13 cellular contexts compared by ENCODE assay signal in the genomic region with DNA sequence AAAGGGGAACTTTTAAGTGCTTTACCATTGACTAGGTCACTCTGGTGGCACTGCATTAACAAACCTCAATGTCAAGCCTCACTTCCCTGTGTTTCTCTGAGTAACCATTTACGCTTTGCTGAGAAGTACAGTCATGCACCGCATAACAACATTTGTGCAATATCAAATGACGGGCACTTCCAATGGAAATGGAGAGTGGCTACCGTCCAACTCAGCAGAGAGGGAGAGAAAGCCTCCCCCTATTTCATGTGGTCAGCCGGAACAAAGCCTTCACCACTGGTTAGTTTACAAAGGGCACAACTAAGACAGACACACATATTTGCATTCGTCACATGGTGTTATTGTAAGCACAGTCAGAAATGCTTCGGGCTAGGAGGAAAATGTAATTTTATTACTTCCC.
DNase-seq lines count a peak whose midpoint lies in the region; ATAC-seq, FAIRE-seq and TF ChIP-seq lines count a peak whose summit lies in the region.
"Had no signal": no experiment of that assay in that cellular context is flagged by ENCODE, and none has a peak within 500 bp of the region (broad histone marks: within the 10 kb centered on the region; RNA-seq: fewer than 3 reads in every experiment).

No MANE protein-coding gene starts in this region.

- H3K9me3 Mint-ChIP-seq in astrocyte (ENCODE audit: unreplicated experiment): peaks cover 11% of the 10 kb centered on the region
- H3K9me3 Mint-ChIP-seq in activated naive CD4-positive, alpha-beta T cell treated with anti-CD3 and anti-CD28 coated beads for 36 hours: no peaks in the 10 kb centered on the region
- H3K9me3 Mint-ChIP-seq in activated CD4-positive, alpha-beta T cell treated with anti-CD3 and anti-CD28 coated beads for 36 hours (ENCODE audit: low read depth): peaks cover 3% of the 10 kb centered on the region
- H3K9me3 Mint-ChIP-seq: activated CD4-positive, alpha-beta memory T cell treated with anti-CD3 and anti-CD28 coated beads for 36 hours; type B pancreatic cell had no signal

- TF ChIP-seq CTCF in astrocyte (IDR thresholded peaks at IDR 0.05; ENCODE audit: insufficient read depth, low read depth, low read length) (no peak), lower lobe of right lung (IDR thresholded peaks at IDR 0.05) (no peak), body of pancreas (IDR thresholded peaks at IDR 0.05) (no peak)

- H3K27me3 ChIP-seq in astrocyte (ENCODE audit: insufficient read depth, low read length) (peaks cover 12% of the 10 kb centered on the region), lower lobe of right lung (ENCODE audit: low read depth) (no peaks in the 10 kb centered on the region), body of pancreas (no peaks in the 10 kb centered on the region)

- H3K79me2 ChIP-seq in astrocyte (ENCODE audit: insufficient read depth, low read length): no peaks in the 10 kb centered on the region

- H3K4me3 ChIP-seq in astrocyte (ENCODE audit: insufficient read depth, low read depth, low read length): no peak overlapping the region
- no peak overlapping the region for H3K4me3 ChIP-seq in lower lobe of right lung
- H3K4me3 ChIP-seq in body of pancreas: no peak overlapping the region

- TF ChIP-seq POLR2A in body of pancreas (IDR thresholded peaks at IDR 0.05): no peak

- H3K4me1 ChIP-seq in astrocyte (ENCODE audit: insufficient read depth, low read length): peaks cover 13% of the 10 kb centered on the region
- H3K4me1 ChIP-seq in lower lobe of right lung: no peaks in the 10 kb centered on the region
- no peaks in the 10 kb centered on the region for H3K4me1 ChIP-seq in body of pancreas

- no peak overlapping the region for H3K9ac ChIP-seq in astrocyte (ENCODE audit: low read length)

- H2AFZ ChIP-seq in astrocyte (ENCODE audit: low read depth, low read length): no peak overlapping the region

- H4K20me1 ChIP-seq in astrocyte (ENCODE audit: insufficient read depth, low read length): no peaks in the 10 kb centered on the region

- 80 to 87% methylated on average over 7 of the region's 7 CpGs for WGBS in body of pancreas, 2 donors

- H3K4me3 Mint-ChIP-seq in astrocyte (ENCODE audit: unreplicated experiment): no peak overlapping the region
- H3K4me3 Mint-ChIP-seq in activated naive CD4-positive, alpha-beta T cell treated with anti-CD3 and anti-CD28 coated beads for 36 hours: no peak overlapping the region
- no peak overlapping the region for H3K4me3 Mint-ChIP-seq in activated CD4-positive, alpha-beta T cell treated with anti-CD3 and anti-CD28 coated beads for 36 hours
- H3K4me3 Mint-ChIP-seq: activated CD4-positive, alpha-beta memory T cell treated with anti-CD3 and anti-CD28 coated beads for 36 hours; type B pancreatic cell had no signal

- CTCF ChIA-PET in activated naive CD4-positive, alpha-beta T cell treated with anti-CD3 and anti-CD28 coated beads for 36 hours (lab: Charles Lee): interaction anchor here (0.6 kb wide), 1 partner anchor 29 kb away, joined by 3 read pairs; no protein-coding TSS in a partner anchor
- CTCF ChIA-PET in activated CD4-positive, alpha-beta T cell treated with anti-CD3 and anti-CD28 coated beads for 36 hours (lab: Charles Lee): no interaction called here

- H3K4me1 Mint-ChIP-seq in astrocyte (ENCODE audit: low read depth, unreplicated experiment): peaks cover 8% of the 10 kb centered on the region
- H3K4me1 Mint-ChIP-seq in activated naive CD4-positive, alpha-beta T cell treated with anti-CD3 and anti-CD28 coated beads for 36 hours (ENCODE audit: low read depth): no peaks in the 10 kb centered on the region
- H3K4me1 Mint-ChIP-seq in activated CD4-positive, alpha-beta T cell treated with anti-CD3 and anti-CD28 coated beads for 36 hours: no peaks in the 10 kb centered on the region

- H3K36me3 Mint-ChIP-seq in astrocyte (ENCODE audit: low read depth, unreplicated experiment): peaks cover 2% of the 10 kb centered on the region
- H3K36me3 Mint-ChIP-seq in activated naive CD4-positive, alpha-beta T cell treated with anti-CD3 and anti-CD28 coated beads for 36 hours (ENCODE audit: low read depth): peaks cover 2% of the 10 kb centered on the region
- no peaks in the 10 kb centered on the region for H3K36me3 Mint-ChIP-seq in activated CD4-positive, alpha-beta T cell treated with anti-CD3 and anti-CD28 coated beads for 36 hours (ENCODE audit: low read depth)
- H3K36me3 Mint-ChIP-seq: activated CD4-positive, alpha-beta memory T cell treated with anti-CD3 and anti-CD28 coated beads for 36 hours; type B pancreatic cell had no signal

- H3K9me3 ChIP-seq in astrocyte (ENCODE audit: insufficient read depth, low read depth, low read length) (no peaks in the 10 kb centered on the region), lower lobe of right lung (no peaks in the 10 kb centered on the region), body of pancreas (no peaks in the 10 kb centered on the region)

- peak overlapping the region; percentile 71 for H3K4me2 ChIP-seq in astrocyte (ENCODE audit: low read length)

- POLR2A ChIA-PET in activated CD4-positive, alpha-beta T cell treated with anti-CD3 and anti-CD28 coated beads for 36 hours (lab: Charles Lee): no interaction called here

- intact Hi-C loops in lower lobe of right lung (cut with DNase I): no loop called here
- intact Hi-C loops in activated naive CD4-positive, alpha-beta T cell treated with anti-CD3 and anti-CD28 coated beads for 36 hours (cut with micrococcal nuclease): no loop called here
- intact Hi-C loops in body of pancreas (cut with DNase I): no loop called here
- intact Hi-C loops in activated CD4-positive, alpha-beta T cell treated with anti-CD3 and anti-CD28 coated beads for 36 hours (cut with DNase I, micrococcal nuclease): no loop called here

- DNase-seq in DMS153 (lab: John Stamatoyannopoulos, UW) (peak; percentile 94), NCI-H187 treated with DMSO at 0.1 percent for 48 hours (lab: John Stamatoyannopoulos, UW) (peak; percentile 77), astrocyte (ENCODE audit: low read depth) (peak; percentile 98), lower lobe of right lung (no peak), NCI-H1436 treated with DMSO at 0.1 percent for 48 hours (lab: John Stamatoyannopoulos, UW) (no peak), body of pancreas (no peak)
- no peak for DNase-seq in activated naive CD4-positive, alpha-beta T cell treated with anti-CD3 and anti-CD28 coated beads for 36 hours
- DNase-seq in activated CD4-positive, alpha-beta T cell treated with anti-CD3 and anti-CD28 coated beads for 36 hours: no peak
- DNase-seq: activated CD4-positive, alpha-beta memory T cell treated with anti-CD3 and anti-CD28 coated beads for 36 hours; Calu3; dermis blood vessel endothelial cell; left cardiac atrium had no signal

- FAIRE-seq in astrocyte (lab: Jason Lieb, UNC): no peak

- H3K36me3 ChIP-seq in astrocyte (ENCODE audit: insufficient read depth, low read length) (no peaks in the 10 kb centered on the region), lower lobe of right lung (no peaks in the 10 kb centered on the region), body of pancreas (replicated peaks in 1 of 2; ENCODE audit: insufficient read depth in 1 of 2, low read depth in 2 of 2) (no peaks in the 10 kb centered on the region)

- H3K27me3 Mint-ChIP-seq in astrocyte (ENCODE audit: low read depth, unreplicated experiment): no peaks in the 10 kb centered on the region
- peaks cover 30% of the 10 kb centered on the region for H3K27me3 Mint-ChIP-seq in activated naive CD4-positive, alpha-beta T cell treated with anti-CD3 and anti-CD28 coated beads for 36 hours (ENCODE audit: low read depth)
- peaks cover 27% of the 10 kb centered on the region for H3K27me3 Mint-ChIP-seq in activated CD4-positive, alpha-beta T cell treated with anti-CD3 and anti-CD28 coated beads for 36 hours
- H3K27me3 Mint-ChIP-seq: type B pancreatic cell had no signal

- ATAC-seq in lower lobe of right lung (peak; percentile 67 to 85), body of pancreas (no peak)
- no peak for ATAC-seq in activated CD4-positive, alpha-beta T cell treated with anti-CD3 and anti-CD28 coated beads for 36 hours
- ATAC-seq: left cardiac atrium had no signal

- H3K27ac ChIP-seq in astrocyte (ENCODE audit: low read depth, low read length): peak overlapping the region; percentile 72
- peak overlapping the region; percentile 49 for H3K27ac ChIP-seq in lower lobe of right lung
- H3K27ac ChIP-seq in body of pancreas: no peak overlapping the region

- no peak overlapping the region for H3K27ac Mint-ChIP-seq in astrocyte (ENCODE audit: unreplicated experiment)
- H3K27ac Mint-ChIP-seq in activated naive CD4-positive, alpha-beta T cell treated with anti-CD3 and anti-CD28 coated beads for 36 hours: no peak overlapping the region
- H3K27ac Mint-ChIP-seq in activated CD4-positive, alpha-beta T cell treated with anti-CD3 and anti-CD28 coated beads for 36 hours: no peak overlapping the region
- H3K27ac Mint-ChIP-seq: activated CD4-positive, alpha-beta memory T cell treated with anti-CD3 and anti-CD28 coated beads for 36 hours; type B pancreatic cell had no signal

Comparison
In these comparisons a context has a peak if more than half of its experiments do, and no peak if none do; other contexts are left out.
1. DNase-seq: peak in DMS153 (single experiment), NCI-H187 treated with DMSO at 0.1 percent for 48 hours (single experiment) and astrocyte (single experiment); none in lower lobe of right lung (single experiment), NCI-H1436 treated with DMSO at 0.1 percent for 48 hours (single experiment), activated naive CD4-positive, alpha-beta T cell treated with anti-CD3 and anti-CD28 coated beads for 36 hours (single experiment), body of pancreas (0 of 4) and activated CD4-positive, alpha-beta T cell treated with anti-CD3 and anti-CD28 coated beads for 36 hours (single experiment).
2. H3K27ac ChIP-seq: peak in astrocyte (single experiment) and lower lobe of right lung (single experiment); none in body of pancreas (0 of 4).
3. ATAC-seq: peak in lower lobe of right lung (2 of 2); none in body of pancreas (single experiment) and activated CD4-positive, alpha-beta T cell treated with anti-CD3 and anti-CD28 coated beads for 36 hours (single experiment).